ENCODE assay signal across 16 cellular contexts in the genomic region with DNA sequence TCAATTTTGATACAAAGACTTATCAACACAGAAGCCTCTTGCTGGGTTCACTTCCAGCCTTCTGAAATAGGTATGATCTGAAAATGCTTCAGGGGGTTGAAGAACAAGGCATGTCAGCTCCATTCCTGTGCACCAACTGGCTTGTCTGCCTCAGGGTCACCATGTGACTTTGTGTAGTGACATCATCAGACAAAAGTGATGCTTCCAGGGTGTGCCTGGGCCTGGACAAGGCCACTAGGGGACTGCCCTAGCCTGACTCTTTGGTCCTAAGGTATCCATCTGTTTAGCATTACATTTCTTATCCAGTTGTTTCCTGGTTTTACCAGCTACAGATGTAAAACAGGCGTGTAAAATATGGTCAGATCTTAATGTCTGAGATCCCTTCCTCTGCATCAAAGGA.
"Had no signal": no experiment of that assay in that cellular context is flagged by ENCODE, and none has a peak within 500 bp of the region (broad histone marks: within the 10 kb centered on the region; RNA-seq: fewer than 3 reads in every experiment).

No MANE protein-coding gene starts in this region.

- H3K36me3 Mint-ChIP-seq: activated CD4-positive, alpha-beta memory T cell treated with anti-CD3 and anti-CD28 coated beads for 36 hours; natural killer cell; stimulated activated memory B cell treated with anti-CD40 and anti-IgM and Interleukin-4, amounts not matched to agents 10 μg/mL and 1 μg/mL and 100 μg/mL, for 72 hours had no signal

- H3K27ac ChIP-seq: breast epithelium, gastroesophageal sphincter, prostate gland, right lobe of liver, spleen, upper lobe of left lung had no signal

- H3K27me3 ChIP-seq: breast epithelium, gastroesophageal sphincter, right lobe of liver, spleen, upper lobe of left lung had no signal

- H3K27ac Mint-ChIP-seq: activated CD4-positive, alpha-beta memory T cell treated with anti-CD3 and anti-CD28 coated beads for 36 hours; natural killer cell; stimulated activated memory B cell treated with anti-CD40 and anti-IgM and Interleukin-4, amounts not matched to agents 10 μg/mL and 1 μg/mL and 100 μg/mL, for 72 hours had no signal

- H3K4me1 ChIP-seq: breast epithelium, prostate gland, right lobe of liver, spleen had no signal

- ATAC-seq: gastroesophageal sphincter; natural killer cell; stimulated activated memory B cell treated with anti-CD40 and anti-IgM and Interleukin-4, amounts not matched to agents 10 μg/mL and 1 μg/mL and 100 μg/mL, for 72 hours had no signal

- DNase-seq: activated CD4-positive, alpha-beta memory T cell treated with anti-CD3 and anti-CD28 coated beads for 36 hours; activated CD8-positive, alpha-beta memory T cell treated with anti-CD3 and anti-CD28 coated beads, Interleukin-2, amount 50 U/mL, for 48 hours; activated naive CD4-positive, alpha-beta T cell; aorta; natural killer cell; occipital lobe; right lobe of liver; spleen; stimulated activated CD4-positive, alpha-beta T cell treated with anti-CD3 and anti-CD28 coated beads, Interleukin-1b, Interleukin-23, amount 100 ng/mL, for 48 hours; T-helper 9 cell; upper lobe of left lung had no signal

- H3K36me3 ChIP-seq: breast epithelium, gastroesophageal sphincter, prostate gland, right lobe of liver, spleen, upper lobe of left lung had no signal

- H3K4me3 Mint-ChIP-seq: activated CD4-positive, alpha-beta memory T cell treated with anti-CD3 and anti-CD28 coated beads for 36 hours; natural killer cell; stimulated activated memory B cell treated with anti-CD40 and anti-IgM and Interleukin-4, amounts not matched to agents 10 μg/mL and 1 μg/mL and 100 μg/mL, for 72 hours had no signal

- H3K4me3 ChIP-seq: breast epithelium, gastroesophageal sphincter, lung, prostate gland, right lobe of liver, spleen, upper lobe of left lung had no signal

- H3K9me3 ChIP-seq: breast epithelium, gastroesophageal sphincter, prostate gland, right lobe of liver, spleen, upper lobe of left lung had no signal

- H3K4me1 Mint-ChIP-seq: stimulated activated memory B cell treated with anti-CD40 and anti-IgM and Interleukin-4, amounts not matched to agents 10 μg/mL and 1 μg/mL and 100 μg/mL, for 72 hours had no signal

- H3K27me3 Mint-ChIP-seq: activated CD4-positive, alpha-beta memory T cell treated with anti-CD3 and anti-CD28 coated beads for 36 hours had no signal

- H3K9me3 Mint-ChIP-seq: activated CD4-positive, alpha-beta memory T cell treated with anti-CD3 and anti-CD28 coated beads for 36 hours; natural killer cell; stimulated activated memory B cell treated with anti-CD40 and anti-IgM and Interleukin-4, amounts not matched to agents 10 μg/mL and 1 μg/mL and 100 μg/mL, for 72 hours had no signal
